Comparison of ENCODE assay signal across 26 cellular contexts in genomic region chr1:108791790-108792189, GRCh38. TPM values are rescaled to one million over a fixed set of nuclear protein-coding genes. Genes with fewer than 3 reads are reported as not detected.
DNase-seq lines count a peak whose midpoint lies in the region; ATAC-seq, FAIRE-seq and TF ChIP-seq lines count a peak whose summit lies in the region.
"Had no signal": no experiment of that assay in that cellular context is flagged by ENCODE, and none has a peak within 500 bp of the region (broad histone marks: within the 10 kb centered on the region; RNA-seq: fewer than 3 reads in every experiment).

No MANE protein-coding gene starts in this region.

- TF ChIP-seq POLR2A in GM12892 (IDR thresholded peaks at IDR 0.05; ENCODE audit: low read depth, low read length): no peak
- TF ChIP-seq POLR2A in K562 (conservative IDR thresholded peaks at IDR 0.05): no peak

- H3K36me3 Mint-ChIP-seq in endodermal cell (ENCODE audit: low read depth): peaks cover 81% of the 10 kb centered on the region

- H3K27me3 ChIP-seq in K562 (ENCODE audit: control insufficient read depth in 2 of 2, insufficient read depth in 2 of 2, low read length in 2 of 2) (no peaks in the 10 kb centered on the region), endodermal cell (ENCODE audit: control insufficient read depth, insufficient read depth, low read length, poor library complexity, severe bottlenecking) (no peaks in the 10 kb centered on the region)
- H3K27me3 ChIP-seq: BE2C, BLaER1 had no signal

- in situ Hi-C loops in K562 (cut with MboI): no loop called here
- in situ Hi-C loops in G401 (cut with HindIII; ENCODE audit: low sequenced_read_pairs): no loop called here

- FAIRE-seq in GM12892 (lab: Jason Lieb, UNC) (peak; percentile 14), K562 (lab: Jason Lieb, UNC) (no peak)
- FAIRE-seq: A204.1, G401.6, GM12891 had no signal

- no peak overlapping the region for H3K4me2 ChIP-seq in K562 (ENCODE audit: insufficient read depth, low read length)
- H3K4me2 ChIP-seq: BLaER1 had no signal

- H4K20me1 ChIP-seq in K562 (replicated peaks; ENCODE audit: control insufficient read depth, insufficient read depth, low read length): no peaks in the 10 kb centered on the region
- H4K20me1 ChIP-seq: BLaER1 had no signal

- no peaks in the 10 kb centered on the region for H3K79me2 ChIP-seq in K562 (ENCODE audit: control insufficient read depth, insufficient read depth, low read length)

- H3K9me3 ChIP-seq in K562 (replicated peaks; ENCODE audit: control insufficient read depth, insufficient read depth, low read depth, low read length): 0 out of 2 replicates have a peak, but pooled peaks cover 6% of the 10 kb centered on the region
- H3K9me3 ChIP-seq in endodermal cell (ENCODE audit: control insufficient read depth, low read length): peaks cover 43% of the 10 kb centered on the region
- H3K9me3 ChIP-seq: BE2C had no signal

- H3K36me3 ChIP-seq in K562 (ENCODE audit: control insufficient read depth, insufficient read depth, low read length) (peaks cover 27% of the 10 kb centered on the region), endodermal cell (ENCODE audit: control insufficient read depth, insufficient read depth, low read length) (peaks cover 73% of the 10 kb centered on the region)

- no peak for ATAC-seq in K562

- H3K27ac Mint-ChIP-seq in endodermal cell: no peak overlapping the region
- H3K27ac Mint-ChIP-seq: CD14-positive monocyte; CD4-positive, CD25-positive, alpha-beta regulatory T cell; CD8-positive, alpha-beta memory T cell had no signal

- TF ChIP-seq RAD21 in K562 (CRISPR knock-in tag; conservative IDR thresholded peaks at IDR 0.05 in 1 of 2, IDR thresholded peaks at IDR 0.05 in 1 of 2): no peak

- CTCF ChIA-PET in K562 (lab: Yijun Ruan, JAX; ENCODE audit: low intra/inter-chr PET ratio): no interaction called here

- H2AFZ ChIP-seq in K562 (ENCODE audit: low read depth, low read length): no peak overlapping the region

- TF ChIP-seq EP300 in K562 (IDR thresholded peaks at IDR 0.05; ENCODE audit: low read length): no peak

- no peaks in the 10 kb centered on the region for H3K4me1 ChIP-seq in K562 (replicated peaks in 1 of 2; ENCODE audit: control insufficient read depth in 2 of 2, insufficient read depth in 2 of 2, low read length in 2 of 2)
- H3K4me1 ChIP-seq in endodermal cell (ENCODE audit: control insufficient read depth, insufficient read depth, low read length): no peaks in the 10 kb centered on the region
- H3K4me1 ChIP-seq: BE2C, BLaER1 had no signal

- DNase-seq in GM12892 (ENCODE audit: insufficient read length) (no peak), K562 (ENCODE audit: extremely low read depth in 1 of 4, low spot score in 3 of 4) (no peak), endodermal cell (no peak), G401 (ENCODE audit: low spot score) (no peak), SW480 (ENCODE audit: low spot score) (no peak)
- DNase-seq in stimulated activated naive CD4-positive, alpha-beta T cell (lab: John Stamatoyannopoulos, UW): no peak
- DNase-seq: 8988T; ACHN; BE2C; C1 segment of cervical spinal cord; CD4-positive, alpha-beta memory T cell; CD4-positive, CD25-positive, alpha-beta regulatory T cell; CD8-positive, alpha-beta memory T cell; COR-L47; DMS 273 treated with DMSO at 0.1 percent for 48 hours; DMS153; DMS53; DMS79; DND-41; EL; GF-D8 had no signal

- no peak overlapping the region for H3K9ac ChIP-seq in K562 (ENCODE audit: insufficient read depth in 1 of 2, low read depth in 2 of 2, low read length in 2 of 2)
- no peak overlapping the region for H3K9ac ChIP-seq in endodermal cell (ENCODE audit: extremely low read depth, low read length, poor library complexity, severe bottlenecking)
- H3K9ac ChIP-seq: BLaER1 had no signal

- H3K27me3 Mint-ChIP-seq in endodermal cell (ENCODE audit: insufficient read depth): no peaks in the 10 kb centered on the region
- H3K27me3 Mint-ChIP-seq: CD4-positive, alpha-beta memory T cell; CD4-positive, CD25-positive, alpha-beta regulatory T cell had no signal

- H3K4me3 ChIP-seq in K562 (no peak overlapping the region), endodermal cell (ENCODE audit: low read length) (peak overlapping the region; percentile 53)
- H3K4me3 ChIP-seq: BLaER1 had no signal

- peaks cover 44% of the 10 kb centered on the region for H3K9me3 Mint-ChIP-seq in endodermal cell

- POLR2A ChIA-PET in K562 (lab: Yijun Ruan, JAX): interaction anchor here (0.7 to 0.9 kb wide), 2 partner anchors 10 to 12 kb away, joined by 3 read pairs; no protein-coding TSS in a partner anchor

- no TSS peak for BruUV-seq in K562 (replicated peaks; lab: Mats Ljungman, UMichigan)

- WGBS in K562 (ENCODE audit: insufficient coverage, low coverage, missing lambda C conversion rate): 74% methylated on average over 1 of the region's 1 CpG
- WGBS in endodermal cell (ENCODE audit: insufficient coverage in 1 of 2, insufficient read length in 1 of 2), 2 experiments: 100% methylated on average over 1 of the region's 1 CpG

- intact Hi-C loops in K562 (cut with micrococcal nuclease): no loop called here

- no peaks in the 10 kb centered on the region for H3K9me1 ChIP-seq in K562 (ENCODE audit: control insufficient read depth, insufficient read depth, low read length)

- TF ChIP-seq CTCF in K562 (IDR thresholded peaks at IDR 0.05 in 2 of 3, conservative IDR thresholded peaks at IDR 0.05 in 1 of 3; ENCODE audit: insufficient read depth in 2 of 3, low read depth in 1 of 3, low read length in 3 of 3) (no peak), endodermal cell (conservative IDR thresholded peaks at IDR 0.05) (no peak)

- H3K4me1 Mint-ChIP-seq in endodermal cell: no peaks in the 10 kb centered on the region
- H3K4me1 Mint-ChIP-seq: CD14-positive monocyte had no signal

- H3K27ac ChIP-seq in K562 (ENCODE audit: extremely low read depth, low read depth, low read length) (no peak overlapping the region), endodermal cell (ENCODE audit: low read depth, low read length) (no peak overlapping the region)
- H3K27ac ChIP-seq: BLaER1 had no signal

- no peak overlapping the region for H3K4me3 Mint-ChIP-seq in endodermal cell
- H3K4me3 Mint-ChIP-seq: CD14-positive monocyte; CD4-positive, alpha-beta memory T cell; CD4-positive, CD25-positive, alpha-beta regulatory T cell; CD8-positive, alpha-beta memory T cell had no signal

TF ChIP-seq in K562, 482 proteins besides CTCF, POLR2A, EP300 and RAD21:
- TF ChIP-seq ZNF146 (CRISPR knock-in tag; IDR thresholded peaks at IDR 0.05; ENCODE audit: unreplicated experiment) (peak; percentile 60), SNAPC5 (CRISPR knock-in tag; IDR thresholded peaks at IDR 0.05) (no peak), PML (IDR thresholded peaks at IDR 0.05; ENCODE audit: low read length) (no peak), SMARCB1 (IDR thresholded peaks at IDR 0.05; ENCODE audit: insufficient read length, low read depth) (no peak), USF2 (CRISPR knock-in tag; IDR thresholded peaks at IDR 0.05) (no peak), RBM25 (IDR thresholded peaks at IDR 0.05; ENCODE audit: low read depth, low read length, severe bottlenecking) (peak; percentile 55), ATF1 (CRISPR knock-in tag; IDR thresholded peaks at IDR 0.05) (no peak), ATF1 (tag; IDR thresholded peaks at IDR 0.05) (no peak), HDAC1 (IDR thresholded peaks at IDR 0.05) (no peak), KLF10 (CRISPR knock-in tag; IDR thresholded peaks at IDR 0.05) (no peak), ZNF707 (CRISPR knock-in tag; conservative IDR thresholded peaks at IDR 0.05) (no peak)

RNA-seq across cellular contexts. Expression of gene STXBP3, which starts 45.3 kb away (rescaled TPM):
- polyA plus RNA-seq in GM12892 (2012; ENCODE audit: missing spikeins): 30.0 TPM
- 22.7 and 94.8 TPM in 2 replicates for total RNA-seq in K562 (2011; cell fraction: chromatin; rRNA removed; ENCODE audit: low replicate concordance)
- total RNA-seq in K562 (2011; cell fraction: nucleolus; rRNA removed): 11.3 and 13.7 TPM in 2 replicates
- total RNA-seq in K562 (2011; cell fraction: nucleoplasm; rRNA removed): 36.6 and 53.6 TPM in 2 replicates
- total RNA-seq in K562 (2014; rRNA removed) (33.1 TPM in 2 replicates), K562 (2014; rRNA removed; fragmentation: Illumina TruSeq; extraction: Trizol) (52.1 and 56.7 TPM in 2 replicates), K562 (2015; rRNA removed; fragmentation: Illumina TruSeq; extraction: Trizol) (45.8 and 52.5 TPM in 2 replicates), K562 (2021) (32.5 and 34.6 TPM in 2 replicates), endodermal cell (10 to 100 TPM; 37.4 to 38.5 TPM)
- polyA plus RNA-seq in K562 (2011; rRNA removed) (39.4 and 50.2 TPM in 2 replicates), K562 (2014; fragmentation: Illumina TruSeq; extraction: Trizol) (35.0 and 40.0 TPM in 2 replicates), K562 (2014; fragmentation: Nextera tagmentation; extraction: Ambion mirVana) (10 to 100 TPM; 34.2 to 34.9 TPM), K562 (2014; rRNA removed) (39.2 and 52.3 TPM in 2 replicates)
- 3.7 and 9.6 TPM in 2 replicates for polyA plus RNA-seq in K562 (2011; cell fraction: cytosol; rRNA removed)
- 12.0 and 19.1 TPM in 2 replicates for polyA plus RNA-seq in K562 (2011; cell fraction: nucleus; rRNA removed)
- polyA plus RNA-seq in K562 (2012): 36.1 and 66.5 TPM in 2 replicates
- polyA minus RNA-seq in K562 (2011; rRNA and poly(A)+ RNA removed): 63.6 and 65.3 TPM in 2 replicates
- polyA minus RNA-seq in K562 (2011; cell fraction: cytosol; rRNA and poly(A)+ RNA removed): 11.5 and 14.8 TPM in 2 replicates
- polyA minus RNA-seq in K562 (2011; cell fraction: nucleus; rRNA and poly(A)+ RNA removed): 40.7 and 83.0 TPM in 2 replicates
- polyA plus RNA-seq in endodermal cell (2013, experiment 1 of 2): 43.5 TPM
- 51.4 TPM for polyA plus RNA-seq in endodermal cell (2013, experiment 2 of 2)
- 21.6 and 37.2 TPM in 2 replicates for total RNA-seq in G401 (2014; rRNA removed; shearing (Covaris generic))
